9 cellular contexts compared by ENCODE assay signal in the genomic region with DNA sequence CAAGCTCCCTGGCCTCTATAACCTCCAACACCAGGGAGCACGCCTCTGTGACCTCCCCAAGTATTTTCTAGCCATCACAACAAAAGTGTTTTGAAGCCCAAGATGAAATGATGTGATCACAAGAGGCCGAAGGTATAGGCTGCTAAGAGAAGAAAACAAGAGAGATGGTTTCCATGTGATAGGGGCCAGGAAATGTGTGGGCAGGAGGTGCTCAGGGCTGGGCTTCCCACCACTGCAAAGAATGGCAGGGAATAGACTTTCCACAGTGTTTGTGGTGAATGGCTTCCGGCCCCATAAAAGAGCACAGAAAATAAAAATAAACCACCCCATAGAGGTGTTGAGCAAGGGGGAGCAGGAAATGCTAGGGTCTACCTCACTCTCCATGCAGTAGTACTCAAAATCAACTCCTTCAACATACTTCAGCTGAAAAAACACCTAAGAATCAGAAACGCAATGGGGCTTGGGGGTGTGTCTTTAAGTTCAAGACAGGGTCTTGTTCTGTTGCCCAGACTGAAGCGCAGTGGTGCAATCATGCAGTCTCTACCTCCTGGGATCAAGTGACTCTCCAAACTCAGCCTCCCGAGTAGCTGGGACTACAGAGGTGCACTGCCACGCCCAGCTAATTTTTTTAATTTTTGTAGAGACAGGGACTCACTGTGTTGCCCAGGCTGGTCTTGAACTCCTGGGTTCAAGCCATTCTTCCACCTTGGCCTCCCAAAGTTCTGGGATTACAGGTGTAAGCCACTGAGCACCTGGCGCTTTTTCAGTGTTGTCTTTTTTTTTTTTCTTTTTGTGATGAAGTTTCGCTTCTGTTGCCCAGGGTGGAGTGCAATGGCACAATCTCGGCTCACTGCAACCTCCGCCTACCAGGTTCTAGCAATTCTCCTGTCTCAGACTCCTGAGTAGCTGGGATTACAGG. TPM values are rescaled to one million over a fixed set of nuclear protein-coding genes. Genes with fewer than 3 reads are reported as not detected.
DNase-seq lines count a peak whose midpoint lies in the region; ATAC-seq and TF ChIP-seq lines count a peak whose summit lies in the region.
"Had no signal": no experiment of that assay in that cellular context is flagged by ENCODE, and none has a peak within 500 bp of the region (broad histone marks: within the 10 kb centered on the region; RNA-seq: fewer than 3 reads in every experiment).

No MANE protein-coding gene starts in this region.

- H3K4me3 ChIP-seq in BLaER1 (peak overlapping the region; percentile 38), lower lobe of right lung (no peak overlapping the region)

- H4K20me1 ChIP-seq in BLaER1, result no peaks in the 10 kb centered on the region

- H3K36me3 ChIP-seq in BLaER1 (peaks cover 9% of the 10 kb centered on the region; the same call in 1 of the 2 replicates), KOPT-K1 (ENCODE audit: insufficient read depth, low read length) (peaks cover 28% of the 10 kb centered on the region), lower lobe of right lung (peaks cover 26% of the 10 kb centered on the region)

- H3K27me3 ChIP-seq in BLaER1 (no peaks in the 10 kb centered on the region), lower lobe of right lung (ENCODE audit: low read depth) (no peaks in the 10 kb centered on the region)

- peak overlapping the region; percentile 90 for H3K4me2 ChIP-seq in BLaER1

- DNase-seq in activated CD8-positive, alpha-beta memory T cell treated with anti-CD3 and anti-CD28 coated beads, Interleukin-2, amount 50 U/mL, for 48 hours, result peak; percentile 73
- DNase-seq in lower lobe of right lung, result peak; percentile 71
- no peak for DNase-seq in SKM-1 treated with dmso at 0.1 percent for 144 hours (lab: John Stamatoyannopoulos, UW; ENCODE audit: unreplicated experiment)
- DNase-seq: NCI-H1105 had no signal

- H3K27ac ChIP-seq in BLaER1 (peak overlapping the region; percentile 100), KOPT-K1 (ENCODE audit: low read depth, low read length, poor library complexity, severe bottlenecking) (peak overlapping the region; percentile 81), lower lobe of right lung (peak overlapping the region; percentile 82)

- TF ChIP-seq CTCF in lower lobe of right lung (IDR thresholded peaks at IDR 0.05), result no peak

- ATAC-seq in lower lobe of right lung (peak; percentile 46 to 79), GM19351 (IDR thresholded peaks at IDR 0.05; ENCODE audit: unreplicated experiment) (no peak), GM18502 (IDR thresholded peaks at IDR 0.05; ENCODE audit: poor library complexity, unreplicated experiment) (no peak), HG02763 (IDR thresholded peaks at IDR 0.05; ENCODE audit: unreplicated experiment) (no peak)

- H3K9ac ChIP-seq in BLaER1, result peak overlapping the region; percentile 81

- H3K4me1 ChIP-seq in BLaER1, result peaks cover 98% of the 10 kb centered on the region
- H3K4me1 ChIP-seq in lower lobe of right lung, result peaks cover 86% of the 10 kb centered on the region

- intact Hi-C loops in lower lobe of right lung (cut with DNase I), result loop anchor here (10.0 kb wide), 1 partner anchor 93 kb away; no protein-coding TSS in a partner anchor

- H3K9me3 ChIP-seq in BLaER1 (no peaks in the 10 kb centered on the region), KOPT-K1 (ENCODE audit: insufficient read depth, low read length, poor library complexity, severe bottlenecking) (no peaks in the 10 kb centered on the region), lower lobe of right lung (no peaks in the 10 kb centered on the region)

RNA-seq across cellular contexts. Expression of a gene that starts 27.1 kb away (rescaled TPM):
- total RNA-seq in lower lobe of right lung, result 162 TPM

RNA-seq across cellular contexts. Expression of a gene that starts 36.2 kb away (rescaled TPM):
- 28.5 TPM for total RNA-seq in lower lobe of right lung

Comparison
In these comparisons a context has a peak if more than half of its experiments do, and no peak if none do; other contexts are left out.
1. ATAC-seq: peak in lower lobe of right lung (2 of 2); none in GM19351 (single experiment), GM18502 (single experiment) and HG02763 (single experiment).
2. Peak in every context shown above with its lines, with median percentiles within 50 percentile points of each other: H3K27ac ChIP-seq.